8 cellular contexts compared by ENCODE assay signal in genomic region chr1:46718727-46719622, GRCh38. TPM values are rescaled to one million over a fixed set of nuclear protein-coding genes. Genes with fewer than 3 reads are reported as not detected.
DNase-seq lines count a peak whose midpoint lies in the region; ATAC-seq, FAIRE-seq and TF ChIP-seq lines count a peak whose summit lies in the region.

A gene with protein sequence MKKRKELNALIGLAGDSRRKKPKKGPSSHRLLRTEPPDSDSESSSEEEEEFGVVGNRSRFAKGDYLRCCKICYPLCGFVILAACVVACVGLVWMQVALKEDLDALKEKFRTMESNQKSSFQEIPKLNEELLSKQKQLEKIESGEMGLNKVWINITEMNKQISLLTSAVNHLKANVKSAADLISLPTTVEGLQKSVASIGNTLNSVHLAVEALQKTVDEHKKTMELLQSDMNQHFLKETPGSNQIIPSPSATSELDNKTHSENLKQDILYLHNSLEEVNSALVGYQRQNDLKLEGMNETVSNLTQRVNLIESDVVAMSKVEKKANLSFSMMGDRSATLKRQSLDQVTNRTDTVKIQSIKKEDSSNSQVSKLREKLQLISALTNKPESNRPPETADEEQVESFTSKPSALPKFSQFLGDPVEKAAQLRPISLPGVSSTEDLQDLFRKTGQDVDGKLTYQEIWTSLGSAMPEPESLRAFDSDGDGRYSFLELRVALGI (minus strand): TSS chr1:46719114. CDS start chr1:46718087, 1,027 bp downstream.

- WGBS in pancreas, 2 donors: 0% methylated on average over 57 to 85 of the region's 85 CpGs

- peak within 1 kb of the TSS; percentile 67 to 80 (median 74) for H3K27ac ChIP-seq in pancreas
- H3K27ac ChIP-seq in tibial artery: peak within 1 kb of the TSS; percentile 86

- H3K4me3 Mint-ChIP-seq in activated naive CD8-positive, alpha-beta T cell treated with anti-CD3 and anti-CD28 coated beads, Interleukin-2, amount 50 U/mL, for 24 hours: peak within 1 kb of the TSS; percentile 92

- H3K4me1 ChIP-seq in pancreas (peaks cover 10 to 40% (median 16%) of the 10 kb centered on the region in 3 donors), tibial artery (peaks cover 0 to 32% (median 20%) of the 10 kb centered on the region in 4 donors)

- peaks cover 0 to 3% (median 0%) of the 10 kb centered on the region in 3 donors for H3K36me3 ChIP-seq in pancreas
- peaks cover 0 to 25% (median 17%) of the 10 kb centered on the region in 3 donors for H3K36me3 ChIP-seq in tibial artery

- H3K4me3 ChIP-seq in GM12864 (ENCODE audit: low read depth, low read length) (peak within 1 kb of the TSS; percentile 92), pancreas (peak within 1 kb of the TSS; percentile 82 to 98 (median 92)), tibial artery (peak within 1 kb of the TSS; percentile 92 to 96)

- ATAC-seq in HG02759 (IDR thresholded peaks at IDR 0.05; ENCODE audit: unreplicated experiment): peak; percentile 98
- peak; percentile 98 for ATAC-seq in activated naive CD8-positive, alpha-beta T cell treated with anti-CD3 and anti-CD28 coated beads, Interleukin-2, amount 50 U/mL, for 24 hours
- ATAC-seq in Right ventricle myocardium inferior: peak; percentile 99
- ATAC-seq in pancreas: peak; percentile 97 to 99 (median 99)

- H3K27me3 Mint-ChIP-seq in activated naive CD8-positive, alpha-beta T cell treated with anti-CD3 and anti-CD28 coated beads, Interleukin-2, amount 50 U/mL, for 24 hours: no peaks in the 10 kb centered on the region

- FAIRE-seq in pancreas (lab: Jason Lieb, UNC): peak; percentile 73

- H3K4me1 Mint-ChIP-seq in activated naive CD8-positive, alpha-beta T cell treated with anti-CD3 and anti-CD28 coated beads, Interleukin-2, amount 50 U/mL, for 24 hours: peaks cover 35% of the 10 kb centered on the region

- H3K9me3 Mint-ChIP-seq in activated naive CD8-positive, alpha-beta T cell treated with anti-CD3 and anti-CD28 coated beads, Interleukin-2, amount 50 U/mL, for 24 hours: no peaks in the 10 kb centered on the region

- DNase-seq in GM12864 (ENCODE audit: low read depth) (peak; percentile 89), NCI-H1417 (lab: John Stamatoyannopoulos, UW) (peak; percentile 94 to 97 (median 96)), SW 1271 (lab: John Stamatoyannopoulos, UW) (peak; percentile 67 to 74), Right ventricle myocardium inferior (ENCODE audit: missing footprints) (peak; percentile 98), pancreas (peak; percentile 97 to 100 (median 99)), tibial artery (peak; percentile 93 to 97)
- DNase-seq in activated naive CD8-positive, alpha-beta T cell treated with anti-CD3 and anti-CD28 coated beads, Interleukin-2, amount 50 U/mL, for 24 hours: peak; percentile 100

- H3K27ac Mint-ChIP-seq in activated naive CD8-positive, alpha-beta T cell treated with anti-CD3 and anti-CD28 coated beads, Interleukin-2, amount 50 U/mL, for 24 hours: peak within 1 kb of the TSS; percentile 91

- H3K9me3 ChIP-seq in pancreas (no peaks in the 10 kb centered on the region), tibial artery (no peaks in the 10 kb centered on the region)

- H3K36me3 Mint-ChIP-seq in activated naive CD8-positive, alpha-beta T cell treated with anti-CD3 and anti-CD28 coated beads, Interleukin-2, amount 50 U/mL, for 24 hours (ENCODE audit: low read depth): peaks cover 15% of the 10 kb centered on the region

- H3K27me3 ChIP-seq in pancreas: no peaks in the 10 kb centered on the region
- H3K27me3 ChIP-seq in tibial artery: no peaks in the 10 kb centered on the region

- intact Hi-C loops in Right ventricle myocardium inferior (cut with DNase I) (loop anchor here (2.0 kb wide), 2 partner anchors 50 to 102 kb away; partner anchors contain the start of genes ATPAF1 and MOB3C), pancreas (cut with DNase I) (no loop called here), tibial artery (cut with DNase I; ENCODE audit: low total_unique reads) (loop anchor here (5.0 kb wide), 1 partner anchor 52 kb away; the partner anchor contains the start of gene ATPAF1)

- TF ChIP-seq CTCF in GM12864 (IDR thresholded peaks at IDR 0.05; ENCODE audit: low read depth, low read length, missing control alignments): no peak
- no peak for TF ChIP-seq CTCF in pancreas (IDR thresholded peaks at IDR 0.05)
- TF ChIP-seq CTCF in tibial artery (IDR thresholded peaks at IDR 0.05): peak in 1 of 2 experiments; percentile 5

RNA-seq across cellular contexts. Expression of the gene that starts here (rescaled TPM):
- total RNA-seq in Right ventricle myocardium inferior: 53.2 TPM
- 10 to 100 TPM; 24.9 to 55.2 (median 31.9) TPM for total RNA-seq in pancreas
- 10 to 100 TPM in 1 of 2 donors, 1 to 10 TPM in 1; 8.4 to 19.8 TPM for polyA plus RNA-seq in pancreas

Comparison
In these comparisons a context has a peak if more than half of its experiments do, and no peak if none do; other contexts are left out.
1. Peak in every context shown above with its lines: DNase-seq, ATAC-seq, H3K4me3 ChIP-seq and H3K27ac ChIP-seq.
2. intact Hi-C loops: an anchor here in Right ventricle myocardium inferior (2.0 kb wide) and tibial artery (5.0 kb wide); none called in pancreas.